Comparison of ENCODE assay signal across 18 cellular contexts in the genomic region with DNA sequence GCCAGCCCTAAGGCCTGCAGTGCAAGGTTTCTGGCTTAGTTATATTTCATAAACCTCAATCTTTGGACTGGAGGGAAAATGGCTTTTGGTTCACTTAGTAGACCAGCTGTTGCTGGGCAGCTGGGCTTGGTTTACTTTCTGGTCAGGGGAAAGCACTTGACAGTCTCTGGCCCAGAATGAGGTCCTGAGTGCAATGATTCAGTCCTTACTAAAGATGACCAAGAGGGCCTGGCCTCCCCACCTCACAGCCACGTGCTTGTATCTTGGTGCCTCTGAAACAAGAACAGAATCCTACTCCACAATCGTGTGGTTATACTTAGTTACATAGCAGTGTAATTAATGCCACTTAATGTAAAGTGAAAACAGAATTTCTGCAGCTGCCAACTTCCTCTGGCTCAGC.
"Had no signal": no experiment of that assay in that cellular context is flagged by ENCODE, and none has a peak within 500 bp of the region (broad histone marks: within the 10 kb centered on the region; RNA-seq: fewer than 3 reads in every experiment).

No MANE protein-coding gene starts in this region.

- H3K4me3 Mint-ChIP-seq: mesothelial cell of epicardium; naive thymus-derived CD4-positive, alpha-beta T cell; nephron progenitor cell; stimulated activated naive B cell treated with anti-CD40 and anti-IgM and Interleukin-4, amounts not matched to agents 10 μg/mL and 1 μg/mL and 100 μg/mL, for 72 hours; stimulated activated naive CD8-positive, alpha-beta T cell treated with anti-CD3 and anti-CD28 coated beads, Interleukin-15, Interleukin-2, amounts not matched to agents 100 ng/mL and 50 ng/mL, for 24 hours had no signal

- H3K27ac ChIP-seq: dorsolateral prefrontal cortex, left lung, prostate gland, right atrium auricular region, suprapubic skin, vagina had no signal

- ATAC-seq: left cardiac atrium; left lung; naive thymus-derived CD4-positive, alpha-beta T cell; stimulated activated naive B cell treated with anti-CD40 and anti-IgM and Interleukin-4, amounts not matched to agents 10 μg/mL and 1 μg/mL and 100 μg/mL, for 72 hours had no signal

- H3K4me1 ChIP-seq: left lung, prostate gland, right atrium auricular region, suprapubic skin, vagina had no signal

- H3K9me3 ChIP-seq: left lung, prostate gland, right atrium auricular region, suprapubic skin, vagina had no signal

- H3K36me3 Mint-ChIP-seq: mesothelial cell of epicardium; naive thymus-derived CD4-positive, alpha-beta T cell; stimulated activated naive B cell treated with anti-CD40 and anti-IgM and Interleukin-4, amounts not matched to agents 10 μg/mL and 1 μg/mL and 100 μg/mL, for 72 hours had no signal

- H3K27ac Mint-ChIP-seq: mesothelial cell of epicardium; naive thymus-derived CD4-positive, alpha-beta T cell; nephron progenitor cell; stimulated activated naive B cell treated with anti-CD40 and anti-IgM and Interleukin-4, amounts not matched to agents 10 μg/mL and 1 μg/mL and 100 μg/mL, for 72 hours; stimulated activated naive CD8-positive, alpha-beta T cell treated with anti-CD3 and anti-CD28 coated beads, Interleukin-15, Interleukin-2, amounts not matched to agents 100 ng/mL and 50 ng/mL, for 24 hours had no signal

- H3K27me3 Mint-ChIP-seq: naive thymus-derived CD4-positive, alpha-beta T cell; stimulated activated naive B cell treated with anti-CD40 and anti-IgM and Interleukin-4, amounts not matched to agents 10 μg/mL and 1 μg/mL and 100 μg/mL, for 72 hours; stimulated activated naive CD8-positive, alpha-beta T cell treated with anti-CD3 and anti-CD28 coated beads, Interleukin-15, Interleukin-2, amounts not matched to agents 100 ng/mL and 50 ng/mL, for 24 hours had no signal

- H3K4me3 ChIP-seq: dorsolateral prefrontal cortex, left lung, prostate gland, right atrium auricular region, suprapubic skin, vagina had no signal

- H3K4me1 Mint-ChIP-seq: naive thymus-derived CD4-positive, alpha-beta T cell; stimulated activated naive B cell treated with anti-CD40 and anti-IgM and Interleukin-4, amounts not matched to agents 10 μg/mL and 1 μg/mL and 100 μg/mL, for 72 hours had no signal

- H3K36me3 ChIP-seq: left lung, prostate gland, right atrium auricular region, suprapubic skin, vagina had no signal

- H3K9me3 Mint-ChIP-seq: mesothelial cell of epicardium, nephron progenitor cell had no signal

- DNase-seq: dorsolateral prefrontal cortex; effector CD4-positive, alpha-beta T cell; kidney; left cardiac atrium; left lung; mesenchymal stem cell; naive thymus-derived CD4-positive, alpha-beta T cell; nephron progenitor cell; small intestine; stimulated activated CD4-positive, alpha-beta T cell treated with anti-CD3 and anti-CD28 coated beads, Interleukin-15, amount 100 ng/mL, for 24 hours; stimulated activated CD4-positive, alpha-beta T cell treated with anti-CD3 and anti-CD28 coated beads, Interleukin-2, amount 100 ng/mL, for 48 hours; stimulated activated naive B cell treated with anti-CD40 and anti-IgM and Interleukin-4, amounts not matched to agents 10 μg/mL and 1 μg/mL and 100 μg/mL, for 72 hours had no signal

- H3K27me3 ChIP-seq: dorsolateral prefrontal cortex, left lung, right atrium auricular region, suprapubic skin, vagina had no signal
